Comparison of ENCODE assay signal across 1 cellular context in the genomic region with DNA sequence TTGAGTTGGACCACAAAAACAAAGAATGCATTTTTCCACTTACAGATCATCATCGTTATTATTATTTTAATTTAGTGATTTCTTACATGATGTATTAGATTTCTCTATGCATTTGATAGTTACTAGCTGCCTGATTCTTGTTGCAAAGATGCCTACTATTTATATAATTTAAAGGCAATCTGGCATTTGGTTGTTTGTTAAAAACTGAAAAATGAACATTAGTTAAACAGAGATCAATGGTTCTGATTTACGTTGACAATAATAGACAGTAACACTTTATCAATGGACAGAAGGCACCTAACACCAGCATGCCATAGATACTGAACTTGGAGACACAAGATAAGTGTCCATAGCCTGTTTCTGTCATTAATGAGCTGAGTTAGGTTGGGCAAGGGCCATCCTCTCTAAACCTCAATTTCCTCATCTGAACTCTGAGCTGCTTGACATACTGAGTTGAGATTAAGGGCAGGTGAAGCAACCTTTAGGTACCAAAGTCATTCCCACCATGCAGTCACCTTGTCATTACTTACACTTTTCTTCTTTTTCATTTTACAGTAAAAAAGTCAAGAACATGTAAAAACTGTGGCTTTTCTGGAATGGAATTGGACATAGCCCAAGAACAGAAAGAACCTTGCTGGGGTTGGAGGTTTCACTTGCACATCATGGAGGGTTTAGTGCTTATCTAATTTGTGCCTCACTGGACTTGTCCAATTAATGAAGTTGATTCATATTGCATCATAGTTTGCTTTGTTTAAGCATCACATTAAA.
TF ChIP-seq lines count a peak whose summit lies in the region.

No MANE protein-coding gene starts in this region.

TF ChIP-seq in WTC11, 78 proteins besides CTCF, POLR2A, EP300 and RAD21 (continued from another document):
- TF ChIP-seq, protein P1, sequence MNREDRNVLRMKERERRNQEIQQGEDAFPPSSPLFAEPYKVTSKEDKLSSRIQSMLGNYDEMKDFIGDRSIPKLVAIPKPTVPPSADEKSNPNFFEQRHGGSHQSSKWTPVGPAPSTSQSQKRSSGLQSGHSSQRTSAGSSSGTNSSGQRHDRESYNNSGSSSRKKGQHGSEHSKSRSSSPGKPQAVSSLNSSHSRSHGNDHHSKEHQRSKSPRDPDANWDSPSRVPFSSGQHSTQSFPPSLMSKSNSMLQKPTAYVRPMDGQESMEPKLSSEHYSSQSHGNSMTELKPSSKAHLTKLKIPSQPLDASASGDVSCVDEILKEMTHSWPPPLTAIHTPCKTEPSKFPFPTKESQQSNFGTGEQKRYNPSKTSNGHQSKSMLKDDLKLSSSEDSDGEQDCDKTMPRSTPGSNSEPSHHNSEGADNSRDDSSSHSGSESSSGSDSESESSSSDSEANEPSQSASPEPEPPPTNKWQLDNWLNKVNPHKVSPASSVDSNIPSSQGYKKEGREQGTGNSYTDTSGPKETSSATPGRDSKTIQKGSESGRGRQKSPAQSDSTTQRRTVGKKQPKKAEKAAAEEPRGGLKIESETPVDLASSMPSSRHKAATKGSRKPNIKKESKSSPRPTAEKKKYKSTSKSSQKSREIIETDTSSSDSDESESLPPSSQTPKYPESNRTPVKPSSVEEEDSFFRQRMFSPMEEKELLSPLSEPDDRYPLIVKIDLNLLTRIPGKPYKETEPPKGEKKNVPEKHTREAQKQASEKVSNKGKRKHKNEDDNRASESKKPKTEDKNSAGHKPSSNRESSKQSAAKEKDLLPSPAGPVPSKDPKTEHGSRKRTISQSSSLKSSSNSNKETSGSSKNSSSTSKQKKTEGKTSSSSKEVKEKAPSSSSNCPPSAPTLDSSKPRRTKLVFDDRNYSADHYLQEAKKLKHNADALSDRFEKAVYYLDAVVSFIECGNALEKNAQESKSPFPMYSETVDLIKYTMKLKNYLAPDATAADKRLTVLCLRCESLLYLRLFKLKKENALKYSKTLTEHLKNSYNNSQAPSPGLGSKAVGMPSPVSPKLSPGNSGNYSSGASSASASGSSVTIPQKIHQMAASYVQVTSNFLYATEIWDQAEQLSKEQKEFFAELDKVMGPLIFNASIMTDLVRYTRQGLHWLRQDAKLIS (CRISPR knock-in tag; IDR thresholded peaks at IDR 0.05; ENCODE audit: borderline replicate concordance) = no peak
